20 cellular contexts compared by ENCODE assay signal in genomic region chr13:99805361-99805760, GRCh38.
A peak's percentile ranks its signal among the peaks of the same experiment; 100 is the strongest.
DNase-seq lines count a peak whose midpoint lies in the region; ATAC-seq, FAIRE-seq and TF ChIP-seq lines count a peak whose summit lies in the region.
"Had no signal": no experiment of that assay in that cellular context is flagged by ENCODE, and none has a peak within 500 bp of the region (broad histone marks: within the 10 kb centered on the region; RNA-seq: fewer than 3 reads in every experiment).

No MANE protein-coding gene starts in this region.

- H3K9me3 Mint-ChIP-seq in type B pancreatic cell, result no peaks in the 10 kb centered on the region
- no peaks in the 10 kb centered on the region for H3K9me3 Mint-ChIP-seq in stimulated activated naive B cell treated with anti-CD40 and anti-IgM and Interleukin-4, amounts not matched to agents 10 μg/mL and 1 μg/mL and 100 μg/mL, for 72 hours
- H3K9me3 Mint-ChIP-seq: CD4-positive, alpha-beta memory T cell had no signal

- H3K27ac ChIP-seq in SK-N-MC, result no peak overlapping the region
- H3K27ac ChIP-seq in iPS-18a (ENCODE audit: low read length), result no peak overlapping the region
- H3K27ac ChIP-seq in small intestine (ENCODE audit: low read depth in 1 of 2, low read length in 1 of 2), result no peak overlapping the region
- H3K27ac ChIP-seq: Peyer's patch had no signal

- no peak overlapping the region for H3K4me3 ChIP-seq in SK-N-MC
- H3K4me3 ChIP-seq in iPS-18a (ENCODE audit: low read length), result peak overlapping the region; percentile 29
- H3K4me3 ChIP-seq in small intestine (ENCODE audit: low read depth in 1 of 2, low read length in 2 of 2), result no peak overlapping the region
- H3K4me3 ChIP-seq: Peyer's patch had no signal

- H3K27ac Mint-ChIP-seq in type B pancreatic cell, result no peak overlapping the region
- H3K27ac Mint-ChIP-seq in stimulated activated naive B cell treated with anti-CD40 and anti-IgM and Interleukin-4, amounts not matched to agents 10 μg/mL and 1 μg/mL and 100 μg/mL, for 72 hours, result no peak overlapping the region
- H3K27ac Mint-ChIP-seq: CD4-positive, alpha-beta memory T cell had no signal

- H3K9ac ChIP-seq in SK-N-MC (ENCODE audit: insufficient read length), result no peak overlapping the region
- no peak overlapping the region for H3K9ac ChIP-seq in iPS-18a (ENCODE audit: low read length)
- H3K9ac ChIP-seq: SK-N-SH had no signal

- no peaks in the 10 kb centered on the region for H3K36me3 ChIP-seq in SK-N-MC (ENCODE audit: insufficient read depth, low read length)
- no peaks in the 10 kb centered on the region for H3K36me3 ChIP-seq in iPS-18a (ENCODE audit: control insufficient read depth, low read depth, low read length)
- H3K36me3 ChIP-seq in small intestine (ENCODE audit: control insufficient read depth in 2 of 2, insufficient read depth in 2 of 2, low read length in 2 of 2), result no peaks in the 10 kb centered on the region
- H3K36me3 ChIP-seq: BE2C, Peyer's patch had no signal

- FAIRE-seq in small intestine (lab: Jason Lieb, UNC), result no peak

- ATAC-seq in stimulated activated naive B cell treated with anti-CD40 and anti-IgM and Interleukin-4, amounts not matched to agents 10 μg/mL and 1 μg/mL and 100 μg/mL, for 72 hours (replicated peaks), result no peak

- peaks cover 4% of the 10 kb centered on the region for H3K27me3 Mint-ChIP-seq in type B pancreatic cell
- no peaks in the 10 kb centered on the region for H3K27me3 Mint-ChIP-seq in stimulated activated naive B cell treated with anti-CD40 and anti-IgM and Interleukin-4, amounts not matched to agents 10 μg/mL and 1 μg/mL and 100 μg/mL, for 72 hours
- H3K27me3 Mint-ChIP-seq: CD4-positive, alpha-beta memory T cell had no signal

- H3K4me1 ChIP-seq in iPS-18a (ENCODE audit: control insufficient read depth, low read depth, low read length) (peaks cover 32% of the 10 kb centered on the region), small intestine (ENCODE audit: control insufficient read depth in 2 of 2, insufficient read depth in 1 of 2, low read depth in 1 of 2, low read length in 1 of 2) (peaks cover 0 to 5% of the 10 kb centered on the region in 2 donors)
- H3K4me1 ChIP-seq: BE2C had no signal

- H3K27me3 ChIP-seq in iPS-18a (ENCODE audit: control insufficient read depth, insufficient read depth, low read length) (no peaks in the 10 kb centered on the region), small intestine (ENCODE audit: control insufficient read depth in 2 of 2, insufficient read depth in 2 of 2, low read length in 2 of 2) (no peaks in the 10 kb centered on the region)
- H3K27me3 ChIP-seq: BE2C, Peyer's patch had no signal

- DNase-seq in NCI-H748 (lab: John Stamatoyannopoulos, UW; ENCODE audit: unreplicated experiment) (peak; percentile 14), NCI-H748 treated with DMSO at 0.1 percent for 48 hours (lab: John Stamatoyannopoulos, UW) (no peak), SK-N-MC (ENCODE audit: low read depth, low spot score) (peak; percentile 6), small intestine (peak; percentile 40), type B pancreatic cell (ENCODE audit: extremely low spot score, unreplicated experiment) (no peak), epidermal melanocyte (ENCODE audit: insufficient read length, low spot score) (no peak)
- no peak for DNase-seq in stimulated activated naive B cell treated with anti-CD40 and anti-IgM and Interleukin-4, amounts not matched to agents 10 μg/mL and 1 μg/mL and 100 μg/mL, for 72 hours
- DNase-seq: 8988T; BE2C; Calu3; CD4-positive, alpha-beta memory T cell; DMS53; NCI-H1105 treated with DMSO at 0.1 percent for 48 hours; NCI-H187 treated with DMSO at 0.1 percent for 48 hours; NCI-H2171; NCI-H446; Peyer's patch; Right ventricle myocardium superior; SK-N-SH had no signal

- no peak overlapping the region for H3K4me3 Mint-ChIP-seq in type B pancreatic cell
- H3K4me3 Mint-ChIP-seq in stimulated activated naive B cell treated with anti-CD40 and anti-IgM and Interleukin-4, amounts not matched to agents 10 μg/mL and 1 μg/mL and 100 μg/mL, for 72 hours, result no peak overlapping the region
- H3K4me3 Mint-ChIP-seq: CD4-positive, alpha-beta memory T cell had no signal

- no peak for TF ChIP-seq CTCF in type B pancreatic cell (conservative IDR thresholded peaks at IDR 0.05)

- 27 to 60% (median 43%) methylated on average over 7 of the region's 7 CpGs for WGBS in small intestine, 3 donors

- no peaks in the 10 kb centered on the region for H3K9me3 ChIP-seq in SK-N-MC (ENCODE audit: low read depth, low read length)
- H3K9me3 ChIP-seq in iPS-18a (ENCODE audit: control insufficient read depth, low read depth, low read length), result no peaks in the 10 kb centered on the region
- H3K9me3 ChIP-seq in small intestine (ENCODE audit: control insufficient read depth, low read depth), result no peaks in the 10 kb centered on the region
- H3K9me3 ChIP-seq: BE2C, Peyer's patch, SK-N-SH had no signal

- H3K36me3 Mint-ChIP-seq in type B pancreatic cell, result no peaks in the 10 kb centered on the region
- H3K36me3 Mint-ChIP-seq in stimulated activated naive B cell treated with anti-CD40 and anti-IgM and Interleukin-4, amounts not matched to agents 10 μg/mL and 1 μg/mL and 100 μg/mL, for 72 hours, result peaks cover 0 to 4% of the 10 kb centered on the region in 2 donors

- no peaks in the 10 kb centered on the region for H3K4me1 Mint-ChIP-seq in type B pancreatic cell (ENCODE audit: unreplicated experiment)
- no peaks in the 10 kb centered on the region for H3K4me1 Mint-ChIP-seq in stimulated activated naive B cell treated with anti-CD40 and anti-IgM and Interleukin-4, amounts not matched to agents 10 μg/mL and 1 μg/mL and 100 μg/mL, for 72 hours

Comparison
In these comparisons a context has a peak if more than half of its experiments do, and no peak if none do; other contexts are left out.
1. DNase-seq: peak in NCI-H748 (single experiment), SK-N-MC (single experiment) and small intestine (single experiment); none in NCI-H748 treated with DMSO at 0.1 percent for 48 hours (single experiment), type B pancreatic cell (single experiment), epidermal melanocyte (single experiment) and stimulated activated naive B cell treated with anti-CD40 and anti-IgM and Interleukin-4, amounts not matched to agents 10 μg/mL and 1 μg/mL and 100 μg/mL, for 72 hours (single experiment).